1 cellular context compared by ENCODE assay signal in the genomic region with DNA sequence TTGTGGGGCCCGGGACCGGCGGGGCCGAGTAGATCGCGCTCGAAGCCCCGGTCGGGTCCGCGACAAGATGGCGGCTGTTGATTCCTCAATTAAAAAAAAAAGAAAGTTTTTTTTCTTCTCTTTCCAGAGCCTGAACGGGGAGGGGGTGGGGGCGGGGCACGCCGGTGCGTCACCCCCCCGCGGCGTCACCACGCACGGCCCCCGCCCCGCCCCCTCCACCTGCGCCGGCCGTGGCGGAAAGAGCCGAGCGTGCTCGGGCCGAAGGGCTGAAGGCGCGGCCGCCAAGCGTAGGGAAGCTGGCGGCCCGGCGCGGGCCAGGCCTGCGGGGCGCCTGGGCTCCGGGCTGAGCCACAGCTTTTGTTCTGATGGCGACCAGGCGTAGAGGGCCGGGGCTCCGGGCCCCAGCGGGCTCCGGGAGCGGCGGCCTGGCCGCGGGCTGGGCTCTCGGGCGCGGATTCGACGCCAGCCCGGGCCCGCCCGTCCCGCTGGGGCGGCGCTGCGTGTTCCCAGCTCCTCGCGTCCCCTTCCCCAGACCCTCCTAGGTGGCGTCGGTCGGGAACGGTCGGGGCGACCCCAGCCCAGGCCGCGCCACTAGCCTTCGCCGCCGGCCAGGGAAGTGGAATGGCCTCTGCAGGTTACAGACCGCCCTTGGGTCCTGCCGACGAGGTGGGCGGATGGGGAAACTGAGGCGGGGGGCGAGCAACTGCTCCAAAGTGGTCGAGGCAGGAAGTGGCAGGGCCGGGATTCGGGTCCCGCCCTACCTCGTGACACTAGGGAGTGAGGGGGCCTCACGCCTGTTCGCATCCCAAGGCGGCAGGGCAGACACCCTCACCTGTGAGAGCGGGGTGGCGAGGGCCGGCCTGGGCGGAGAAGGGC.
TF ChIP-seq lines count a peak whose summit lies in the region.

A gene (minus strand): TSS at position 91 of the 876 bp plus-strand sequence. CDS start 797 bp downstream, outside the sequence.

TF ChIP-seq in HCT116, 20 proteins besides CTCF, POLR2A, EP300 and RAD21 (continued from another document):
- no peak for TF ChIP-seq FOSL1 (IDR thresholded peaks at IDR 0.05; ENCODE audit: low read depth)
- TF ChIP-seq EGR1 (IDR thresholded peaks at IDR 0.05; ENCODE audit: low read depth): peak; percentile 48
- no peak for TF ChIP-seq ZNF274 (IDR thresholded peaks at IDR 0.05; ENCODE audit: low read depth, low read length)
- TF ChIP-seq ZFX (IDR thresholded peaks at IDR 0.05): peak; percentile 89
- peak; percentile 92 for TF ChIP-seq POLR2AphosphoS5 (IDR thresholded peaks at IDR 0.05; ENCODE audit: low read depth, low read length)
- TF ChIP-seq YY1 (IDR thresholded peaks at IDR 0.05; ENCODE audit: extremely low read depth, insufficient replicate concordance, low read depth, low read length): peak; percentile 67
- TF ChIP-seq, protein P1, sequence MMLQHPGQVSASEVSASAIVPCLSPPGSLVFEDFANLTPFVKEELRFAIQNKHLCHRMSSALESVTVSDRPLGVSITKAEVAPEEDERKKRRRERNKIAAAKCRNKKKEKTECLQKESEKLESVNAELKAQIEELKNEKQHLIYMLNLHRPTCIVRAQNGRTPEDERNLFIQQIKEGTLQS (IDR thresholded peaks at IDR 0.05): no peak
